ENCODE assay signal across 8 cellular contexts in the genomic region with DNA sequence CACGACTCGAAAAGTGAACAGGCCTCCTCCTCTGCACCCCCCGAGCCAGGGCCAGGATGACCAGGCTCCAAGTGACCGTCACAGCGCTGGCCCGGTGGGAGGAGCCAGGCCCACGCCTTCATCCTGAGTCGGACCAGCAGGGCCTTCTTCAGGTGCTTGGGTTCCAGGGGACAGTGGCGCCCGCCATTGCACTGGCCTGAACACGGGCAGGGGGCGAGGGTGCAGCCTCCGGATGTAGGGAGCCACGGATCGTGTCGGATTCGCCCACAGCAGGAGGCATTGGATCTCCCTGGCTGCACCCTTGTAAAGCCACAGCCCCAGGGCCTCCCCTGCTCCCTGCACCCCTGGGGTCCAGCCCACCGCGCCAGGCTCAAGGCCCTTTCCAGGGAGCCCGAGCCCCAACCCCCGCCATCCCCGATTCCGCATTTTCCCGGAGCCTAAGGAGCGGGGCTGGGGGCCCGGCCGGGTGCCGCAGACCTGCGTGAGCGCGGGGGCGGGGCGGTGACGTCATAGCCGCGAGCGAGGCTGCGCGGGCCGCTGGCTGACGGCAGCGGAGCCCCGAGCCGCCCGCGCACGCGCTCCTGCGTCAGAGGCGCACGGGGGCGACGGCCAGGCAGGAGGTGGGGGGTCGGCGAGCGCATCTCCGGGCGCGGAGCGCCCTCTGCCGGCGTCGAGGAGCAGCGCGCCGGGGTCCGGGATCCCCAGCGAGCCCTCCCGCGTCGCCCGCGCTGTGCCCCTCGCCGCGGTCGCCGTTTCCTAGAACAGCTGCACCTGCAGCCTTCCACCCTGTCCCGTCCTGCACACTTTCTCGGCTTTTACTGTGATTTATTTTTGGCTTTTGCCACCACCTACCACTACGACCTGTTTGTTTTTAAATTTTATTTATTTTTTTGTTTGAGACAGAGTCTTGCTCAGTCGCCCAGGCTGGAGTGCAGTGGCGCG. TPM values are rescaled to one million over a fixed set of nuclear protein-coding genes. Genes with fewer than 3 reads are reported as not detected.
DNase-seq lines count a peak whose midpoint lies in the region; ATAC-seq and TF ChIP-seq lines count a peak whose summit lies in the region.

No MANE protein-coding gene starts in this region.

- H3K36me3 ChIP-seq in heart left ventricle: peaks cover 0 to 3% (median 0%) of the 10 kb centered on the region in 9 donors
- H3K36me3 ChIP-seq in tibial nerve: peaks cover 0 to 3% (median 0%) of the 10 kb centered on the region in 3 donors

- peak; percentile 39 for ATAC-seq in activated naive CD8-positive, alpha-beta T cell treated with anti-CD3 and anti-CD28 coated beads, Interleukin-2, amount 50 U/mL, for 24 hours
- peak in 3 of 4 donors; percentile 26 to 54 (median 35) for ATAC-seq in heart left ventricle

- peaks cover 0 to 15% (median 0%) of the 10 kb centered on the region in 9 donors for H3K27me3 ChIP-seq in heart left ventricle
- no peaks in the 10 kb centered on the region for H3K27me3 ChIP-seq in tibial nerve

- H3K4me1 ChIP-seq in heart left ventricle: peaks cover 8 to 77% (median 56%) of the 10 kb centered on the region in 12 donors
- peaks cover 5 to 83% (median 49%) of the 10 kb centered on the region in 4 donors for H3K4me1 ChIP-seq in tibial nerve

- H3K4me1 Mint-ChIP-seq in activated naive CD8-positive, alpha-beta T cell treated with anti-CD3 and anti-CD28 coated beads, Interleukin-2, amount 50 U/mL, for 24 hours: peaks cover 38% of the 10 kb centered on the region

- peaks cover 2% of the 10 kb centered on the region for H3K36me3 Mint-ChIP-seq in activated naive CD8-positive, alpha-beta T cell treated with anti-CD3 and anti-CD28 coated beads, Interleukin-2, amount 50 U/mL, for 24 hours (ENCODE audit: low read depth)

- H3K27me3 Mint-ChIP-seq in activated naive CD8-positive, alpha-beta T cell treated with anti-CD3 and anti-CD28 coated beads, Interleukin-2, amount 50 U/mL, for 24 hours: peaks cover 14% of the 10 kb centered on the region

- TF ChIP-seq CTCF in heart left ventricle (IDR thresholded peaks at IDR 0.05) (peak; percentile 78 to 98 (median 94)), tibial nerve (IDR thresholded peaks at IDR 0.05) (peak; percentile 91 to 100 (median 99))

- peak; percentile 24 to 82 for TF ChIP-seq EP300 in tibial nerve (IDR thresholded peaks at IDR 0.05)

- H3K27ac Mint-ChIP-seq in activated naive CD8-positive, alpha-beta T cell treated with anti-CD3 and anti-CD28 coated beads, Interleukin-2, amount 50 U/mL, for 24 hours: peak overlapping the region; percentile 60

- H3K9me3 Mint-ChIP-seq in activated naive CD8-positive, alpha-beta T cell treated with anti-CD3 and anti-CD28 coated beads, Interleukin-2, amount 50 U/mL, for 24 hours: no peaks in the 10 kb centered on the region

- TF ChIP-seq POLR2A in heart left ventricle (IDR thresholded peaks at IDR 0.05) (peak in 1 of 2 donors; percentile 55), tibial nerve (IDR thresholded peaks at IDR 0.05) (peak in 1 of 2 donors; percentile 77)

- H3K27ac ChIP-seq in heart left ventricle (peak overlapping the region; percentile 72 to 100 (median 96)), tibial nerve (peak overlapping the region; percentile 95 to 99 (median 98))

- H3K9me3 ChIP-seq in heart left ventricle (no peaks in the 10 kb centered on the region), tibial nerve (no peaks in the 10 kb centered on the region)

- intact Hi-C loops in heart left ventricle (cut with DNase I): loop anchor here in 5 of 10 donors (1.0 to 10.0 kb wide), 8 partner anchors 19 to 317 kb away; a partner anchor contains a TSS
- intact Hi-C loops in posterior cingulate gyrus (cut with DNase I): loop anchor here (1.0 to 5.0 kb wide), 2 partner anchors 19 to 128 kb away; no protein-coding TSS in a partner anchor

- DNase-seq in AML-193 (lab: John Stamatoyannopoulos, UW) (peak; percentile 60), GM19240 (ENCODE audit: insufficient read length, low spot score) (peak; percentile 99), NCI-H1048 (lab: John Stamatoyannopoulos, UW) (peak; percentile 84), T follicular helper cell (ENCODE audit: low read depth) (peak; percentile 94), heart left ventricle (peak; percentile 91 to 95 (median 92)), posterior cingulate gyrus (peak; percentile 73 to 99 (median 88)), tibial nerve (ENCODE audit: low spot score in 2 of 2) (peak; percentile 79 to 80)
- DNase-seq in activated naive CD8-positive, alpha-beta T cell treated with anti-CD3 and anti-CD28 coated beads, Interleukin-2, amount 50 U/mL, for 24 hours: peak; percentile 95

- H3K4me3 Mint-ChIP-seq in activated naive CD8-positive, alpha-beta T cell treated with anti-CD3 and anti-CD28 coated beads, Interleukin-2, amount 50 U/mL, for 24 hours: peak overlapping the region; percentile 86

- whole genome bisulfite sequencing in heart left ventricle, 4 donors: 10 to 28% (median 10%) methylated on average over 41 to 84 of the region's 84 CpGs
- 8 to 17% methylated on average over 36 to 76 of the region's 84 CpGs for WGBS in tibial nerve, 2 donors

- H3K4me3 ChIP-seq in heart left ventricle (peak overlapping the region in 11 of 12 donors; percentile 16 to 99 (median 88)), tibial nerve (peak overlapping the region in 2 of 4 donors; percentile 34 to 94)

RNA-seq across cellular contexts. Expression of a gene that starts 1.5 kb away (rescaled TPM):
- total RNA-seq in heart left ventricle: 100 to 1,000 TPM; 201 to 584 (median 450) TPM
- 1,000 to 10,000 TPM in 1 of 2 donors, 100 to 1,000 TPM in 1; 459 to 1,034 TPM for polyA plus RNA-seq in heart left ventricle
- 100 to 1,000 TPM in 3 of 4 donors, 10 to 100 TPM in 1; 67.5 to 140 (median 127) TPM for total RNA-seq in tibial nerve

RNA-seq across cellular contexts. Expression of a gene that starts 2.3 kb away (rescaled TPM):
- 1 to 10 TPM in 6 of 9 donors, under 1 TPM in 3; 0.60 to 2.2 (median 1.8) TPM for total RNA-seq in heart left ventricle
- polyA plus RNA-seq in heart left ventricle: 1 to 10 TPM; 1.0 to 1.6 TPM
- total RNA-seq in tibial nerve: 1 to 10 TPM in 2 of 4 donors, under 1 TPM in 2; 0.22 to 3.9 (median 1.4) TPM

RNA-seq across cellular contexts. Expression of a gene that starts 8.3 kb away (rescaled TPM):
- total RNA-seq in heart left ventricle (100 to 1,000 TPM in 1 of 9 donors, 10 to 100 TPM in 8; 25.8 to 115 (median 60.5) TPM), tibial nerve (10 to 100 TPM; 17.4 to 51.9 (median 39.4) TPM)
- 10 to 100 TPM; 31.5 to 33.6 TPM for polyA plus RNA-seq in heart left ventricle

RNA-seq across cellular contexts. Expression of a gene that starts 29.1 kb away (rescaled TPM):
- total RNA-seq in heart left ventricle: 100 to 1,000 TPM; 149 to 425 (median 269) TPM
- 100 to 1,000 TPM; 217 to 282 TPM for polyA plus RNA-seq in heart left ventricle
- total RNA-seq in tibial nerve: 100 to 1,000 TPM; 389 to 640 (median 576) TPM

RNA-seq across cellular contexts. Expression of a gene that starts 34.5 kb away (rescaled TPM):
- total RNA-seq in heart left ventricle (10 to 100 TPM; 44.7 to 92.0 (median 50.7) TPM), tibial nerve (10 to 100 TPM; 52.5 to 91.2 (median 68.7) TPM)
- 10 to 100 TPM; 49.1 to 56.4 TPM for polyA plus RNA-seq in heart left ventricle
